In the genomic region with DNA sequence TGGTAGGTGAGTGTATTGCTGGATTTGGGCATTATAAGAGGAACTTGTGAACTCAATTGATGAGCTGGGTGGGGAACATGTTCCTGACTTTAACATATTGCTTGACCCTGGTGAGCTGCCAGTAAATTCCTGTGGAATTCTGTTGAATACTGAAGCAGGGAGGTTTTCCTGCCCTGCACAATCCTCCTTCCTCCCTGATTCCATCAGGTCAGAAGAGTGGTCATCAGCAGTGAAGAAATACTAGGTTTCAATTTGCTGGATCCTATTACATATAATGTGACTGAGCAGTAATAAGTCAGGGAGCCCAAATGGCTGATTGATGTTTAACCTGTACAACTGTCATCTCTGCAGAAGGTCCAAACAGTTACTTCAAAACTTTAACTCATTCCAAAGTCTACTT, we compare ENCODE assay signal across 1 cellular context.
TF ChIP-seq lines count a peak whose summit lies in the region.

No MANE protein-coding gene starts in this region.

TF ChIP-seq in SK-N-SH, 30 proteins besides CTCF, POLR2A, EP300 and RAD21 (continued from another document):
- TF ChIP-seq, protein P1, sequence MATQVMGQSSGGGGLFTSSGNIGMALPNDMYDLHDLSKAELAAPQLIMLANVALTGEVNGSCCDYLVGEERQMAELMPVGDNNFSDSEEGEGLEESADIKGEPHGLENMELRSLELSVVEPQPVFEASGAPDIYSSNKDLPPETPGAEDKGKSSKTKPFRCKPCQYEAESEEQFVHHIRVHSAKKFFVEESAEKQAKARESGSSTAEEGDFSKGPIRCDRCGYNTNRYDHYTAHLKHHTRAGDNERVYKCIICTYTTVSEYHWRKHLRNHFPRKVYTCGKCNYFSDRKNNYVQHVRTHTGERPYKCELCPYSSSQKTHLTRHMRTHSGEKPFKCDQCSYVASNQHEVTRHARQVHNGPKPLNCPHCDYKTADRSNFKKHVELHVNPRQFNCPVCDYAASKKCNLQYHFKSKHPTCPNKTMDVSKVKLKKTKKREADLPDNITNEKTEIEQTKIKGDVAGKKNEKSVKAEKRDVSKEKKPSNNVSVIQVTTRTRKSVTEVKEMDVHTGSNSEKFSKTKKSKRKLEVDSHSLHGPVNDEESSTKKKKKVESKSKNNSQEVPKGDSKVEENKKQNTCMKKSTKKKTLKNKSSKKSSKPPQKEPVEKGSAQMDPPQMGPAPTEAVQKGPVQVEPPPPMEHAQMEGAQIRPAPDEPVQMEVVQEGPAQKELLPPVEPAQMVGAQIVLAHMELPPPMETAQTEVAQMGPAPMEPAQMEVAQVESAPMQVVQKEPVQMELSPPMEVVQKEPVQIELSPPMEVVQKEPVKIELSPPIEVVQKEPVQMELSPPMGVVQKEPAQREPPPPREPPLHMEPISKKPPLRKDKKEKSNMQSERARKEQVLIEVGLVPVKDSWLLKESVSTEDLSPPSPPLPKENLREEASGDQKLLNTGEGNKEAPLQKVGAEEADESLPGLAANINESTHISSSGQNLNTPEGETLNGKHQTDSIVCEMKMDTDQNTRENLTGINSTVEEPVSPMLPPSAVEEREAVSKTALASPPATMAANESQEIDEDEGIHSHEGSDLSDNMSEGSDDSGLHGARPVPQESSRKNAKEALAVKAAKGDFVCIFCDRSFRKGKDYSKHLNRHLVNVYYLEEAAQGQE (IDR thresholded peaks at IDR 0.05; ENCODE audit: low read depth, low read length) = 0 out of 2 replicates have a peak, but pooled peaks have one; percentile 40
- TF ChIP-seq YY1 (IDR thresholded peaks at IDR 0.05; ENCODE audit: low read depth) = no peak
- peak; percentile 23; the same call in 1 of the 2 replicates for TF ChIP-seq POLR2AphosphoS5 (IDR thresholded peaks at IDR 0.05; ENCODE audit: low read depth, low read length)
- TF ChIP-seq, protein P2, sequence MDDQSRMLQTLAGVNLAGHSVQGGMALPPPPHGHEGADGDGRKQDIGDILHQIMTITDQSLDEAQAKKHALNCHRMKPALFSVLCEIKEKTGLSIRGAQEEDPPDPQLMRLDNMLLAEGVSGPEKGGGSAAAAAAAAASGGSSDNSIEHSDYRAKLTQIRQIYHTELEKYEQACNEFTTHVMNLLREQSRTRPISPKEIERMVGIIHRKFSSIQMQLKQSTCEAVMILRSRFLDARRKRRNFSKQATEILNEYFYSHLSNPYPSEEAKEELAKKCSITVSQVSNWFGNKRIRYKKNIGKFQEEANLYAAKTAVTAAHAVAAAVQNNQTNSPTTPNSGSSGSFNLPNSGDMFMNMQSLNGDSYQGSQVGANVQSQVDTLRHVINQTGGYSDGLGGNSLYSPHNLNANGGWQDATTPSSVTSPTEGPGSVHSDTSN (IDR thresholded peaks at IDR 0.05) = peak; percentile 80
- peak; percentile 60 for TF ChIP-seq TCF12 (IDR thresholded peaks at IDR 0.05)
- 0 out of 2 replicates have a peak, but pooled peaks have one; percentile 37 for TF ChIP-seq TAF1 (IDR thresholded peaks at IDR 0.05; ENCODE audit: borderline replicate concordance, low read depth, low read length)
- peak; percentile 36; the same call in 1 of the 2 replicates for TF ChIP-seq FOSL2 (IDR thresholded peaks at IDR 0.05; ENCODE audit: borderline replicate concordance, low read depth)
- TF ChIP-seq ELF1 (IDR thresholded peaks at IDR 0.05) = no peak
- TF ChIP-seq JUND (IDR thresholded peaks at IDR 0.05) = peak; percentile 26; the same call in 1 of the 2 replicates
- peak; percentile 63; the same call in 1 of the 2 replicates for TF ChIP-seq NFIC (IDR thresholded peaks at IDR 0.05; ENCODE audit: borderline replicate concordance)
- no peak for TF ChIP-seq NRF1 (IDR thresholded peaks at IDR 0.05; ENCODE audit: low read depth, low read length)
- peak; percentile 87; the same call in 1 of the 2 replicates for TF ChIP-seq RXRA (IDR thresholded peaks at IDR 0.05; ENCODE audit: borderline replicate concordance, low read depth)
TF ChIP-seq in SK-N-SH: peak in this region for 12.
